In genomic region chr19:55654833-55655647, GRCh38 we compare ENCODE assay signal across 1 cellular context.
A peak's percentile ranks its signal among the peaks of the same experiment; 100 is the strongest.
TF ChIP-seq lines count a peak whose summit lies in the region.

Gene U2AF2 (plus strand): TSS chr19:55655035. CDS start chr19:55655105, 70 bp downstream.

TF ChIP-seq in H1, 55 proteins besides CTCF, POLR2A, EP300 and RAD21:
- no peak for TF ChIP-seq KDM1A (IDR thresholded peaks at IDR 0.05; ENCODE audit: borderline replicate concordance, low read length)
- TF ChIP-seq CBX5 (IDR thresholded peaks at IDR 0.05; ENCODE audit: low read depth, low read length) = no peak
- TF ChIP-seq ZNF274 (IDR thresholded peaks at IDR 0.05; ENCODE audit: borderline replicate concordance, extremely low read depth, low read length) = no peak
- TF ChIP-seq RFX5 (IDR thresholded peaks at IDR 0.05; ENCODE audit: borderline replicate concordance, low read depth, low read length) = no peak
- no peak for TF ChIP-seq POU5F1 (IDR thresholded peaks at IDR 0.05; ENCODE audit: low read depth, low read length)
- TF ChIP-seq CEBPB (IDR thresholded peaks at IDR 0.05; ENCODE audit: low read depth, low read length) = no peak
- no peak for TF ChIP-seq SIX5 (IDR thresholded peaks at IDR 0.05; ENCODE audit: low read depth, low read length)
- no peak for TF ChIP-seq RNF2 (IDR thresholded peaks at IDR 0.05; ENCODE audit: borderline replicate concordance, low read depth, low read length, missing control alignments, poor library complexity, severe bottlenecking)
- TF ChIP-seq TBP (IDR thresholded peaks at IDR 0.05; ENCODE audit: low read depth, low read length) = peak; percentile 68
- peak; percentile 65 for TF ChIP-seq NRF1 (IDR thresholded peaks at IDR 0.05; ENCODE audit: low read depth, low read length)
- no peak for TF ChIP-seq BACH1 (IDR thresholded peaks at IDR 0.05; ENCODE audit: low read length)
- no peak for TF ChIP-seq SIRT6 (IDR thresholded peaks at IDR 0.05; ENCODE audit: low read length)
- no peak for TF ChIP-seq GTF2F1 (IDR thresholded peaks at IDR 0.05; ENCODE audit: borderline replicate concordance, low read depth, low read length)
- TF ChIP-seq ATF3 (IDR thresholded peaks at IDR 0.05; ENCODE audit: insufficient read depth, low read depth, low read length) = no peak
- no peak for TF ChIP-seq JUND (IDR thresholded peaks at IDR 0.05; ENCODE audit: low read length)
- TF ChIP-seq POLR2AphosphoS5 (IDR thresholded peaks at IDR 0.05; ENCODE audit: low read depth, low read length) = peak; percentile 93
- TF ChIP-seq EGR1 (IDR thresholded peaks at IDR 0.05; ENCODE audit: borderline replicate concordance, low read depth, low read length) = no peak
- no peak for TF ChIP-seq ATF2 (IDR thresholded peaks at IDR 0.05; ENCODE audit: low read length)
- no peak for TF ChIP-seq MAFK (IDR thresholded peaks at IDR 0.05; ENCODE audit: low read depth, low read length)
- no peak for TF ChIP-seq CHD7 (IDR thresholded peaks at IDR 0.05; ENCODE audit: insufficient replicate concordance, low read length)
- TF ChIP-seq PHF8 (conservative IDR thresholded peaks at IDR 0.05; ENCODE audit: low read depth, low read length) = peak; percentile 89
- TF ChIP-seq CTBP2 (IDR thresholded peaks at IDR 0.05; ENCODE audit: borderline replicate concordance, insufficient read depth, insufficient read length, low read length) = no peak
- no peak for TF ChIP-seq CHD2 (IDR thresholded peaks at IDR 0.05; ENCODE audit: low read length)
- TF ChIP-seq BCL11A (IDR thresholded peaks at IDR 0.05; ENCODE audit: low read depth in 2 of 2, low read length in 2 of 2) = no peak
- TF ChIP-seq YY1 (IDR thresholded peaks at IDR 0.05; ENCODE audit: low read depth, low read length) = peak; percentile 95
- TF ChIP-seq RBBP5 (IDR thresholded peaks at IDR 0.05; ENCODE audit: borderline replicate concordance, low read depth, low read length) = 0 out of 2 replicates have a peak, but pooled peaks have one; percentile 37
- peak; percentile 60; the same call in 1 of the 2 replicates for TF ChIP-seq CREB1 (IDR thresholded peaks at IDR 0.05)
- TF ChIP-seq TCF12 (IDR thresholded peaks at IDR 0.05; ENCODE audit: low read depth, low read length) = no peak
- TF ChIP-seq TAF7 (optimal IDR thresholded peaks at IDR 0.05; ENCODE audit: borderline replicate concordance, low read depth, low read length) = no peak
- no peak for TF ChIP-seq BRCA1 (IDR thresholded peaks at IDR 0.05; ENCODE audit: low read depth, low read length)
- peak; percentile 51; the same call in 1 of the 2 replicates for TF ChIP-seq USF2 (IDR thresholded peaks at IDR 0.05; ENCODE audit: low read length)
- peak; percentile 5 for TF ChIP-seq KDM4A (IDR thresholded peaks at IDR 0.05; ENCODE audit: low read depth, low read length, severe bottlenecking)
- peak; percentile 87 for TF ChIP-seq MAX (IDR thresholded peaks at IDR 0.05)
- no peak; the same call in 1 of the 2 replicates for TF ChIP-seq KDM5A (IDR thresholded peaks at IDR 0.05; ENCODE audit: low read length)
- TF ChIP-seq RXRA (IDR thresholded peaks at IDR 0.05; ENCODE audit: insufficient read depth, low read depth, low read length) = no peak
- TF ChIP-seq ASH2L (IDR thresholded peaks at IDR 0.05; ENCODE audit: low read length) = peak; percentile 87
- no peak for TF ChIP-seq NANOG (IDR thresholded peaks at IDR 0.05; ENCODE audit: insufficient read depth, low read depth, low read length, poor library complexity, severe bottlenecking)
- no peak; the same call in 1 of the 2 replicates for TF ChIP-seq CHD1 (IDR thresholded peaks at IDR 0.05; ENCODE audit: low read depth, low read length)
- TF ChIP-seq TAF1 (IDR thresholded peaks at IDR 0.05; ENCODE audit: low read depth, low read length) = peak; percentile 67
- no peak for TF ChIP-seq SAP30 (IDR thresholded peaks at IDR 0.05; ENCODE audit: insufficient read depth, insufficient replicate concordance, low read length)
- no peak for TF ChIP-seq SP1 (IDR thresholded peaks at IDR 0.05; ENCODE audit: low read depth, low read length)
- no peak for TF ChIP-seq SP4 (IDR thresholded peaks at IDR 0.05; ENCODE audit: low read length)
- peak; percentile 88 for TF ChIP-seq E2F6 (IDR thresholded peaks at IDR 0.05)
- TF ChIP-seq CBX8 (IDR thresholded peaks at IDR 0.05; ENCODE audit: borderline replicate concordance, low read depth, low read length) = no peak
- no peak for TF ChIP-seq HDAC6 (IDR thresholded peaks at IDR 0.05; ENCODE audit: low read depth, low read length)
- TF ChIP-seq SRF (IDR thresholded peaks at IDR 0.05; ENCODE audit: low read depth, low read length) = no peak
- TF ChIP-seq HDAC2 (IDR thresholded peaks at IDR 0.05; ENCODE audit: borderline replicate concordance in 1 of 2, low read depth in 2 of 2, low read length in 2 of 2) = 0 out of 4 replicates have a peak, but pooled peaks of 1 of the 2 experiments have one; percentile 36
- peak; percentile 84; the same call in 1 of the 2 replicates for TF ChIP-seq GABPA (IDR thresholded peaks at IDR 0.05; ENCODE audit: borderline replicate concordance, insufficient read depth, low read length)
- peak; percentile 45 to 80; a peak in 2 of 4 replicates for TF ChIP-seq SIN3A (conservative IDR thresholded peaks at IDR 0.05 in 1 of 2, IDR thresholded peaks at IDR 0.05 in 1 of 2; ENCODE audit: low read depth in 1 of 2, low read length in 2 of 2)
- no peak for TF ChIP-seq TEAD4 (IDR thresholded peaks at IDR 0.05; ENCODE audit: low read depth, low read length)
- no peak for TF ChIP-seq JUN (IDR thresholded peaks at IDR 0.05; ENCODE audit: low read depth, low read length)
- no peak for TF ChIP-seq EZH2 (IDR thresholded peaks at IDR 0.05; ENCODE audit: low read depth, low read length, severe bottlenecking)
- TF ChIP-seq SUZ12 (IDR thresholded peaks at IDR 0.05; ENCODE audit: low read length) = no peak
- TF ChIP-seq FOSL1 (IDR thresholded peaks at IDR 0.05; ENCODE audit: insufficient read depth, low read depth, low read length) = no peak
- TF ChIP-seq SP2 (IDR thresholded peaks at IDR 0.05; ENCODE audit: low read length) = no peak
